In the genomic region with DNA sequence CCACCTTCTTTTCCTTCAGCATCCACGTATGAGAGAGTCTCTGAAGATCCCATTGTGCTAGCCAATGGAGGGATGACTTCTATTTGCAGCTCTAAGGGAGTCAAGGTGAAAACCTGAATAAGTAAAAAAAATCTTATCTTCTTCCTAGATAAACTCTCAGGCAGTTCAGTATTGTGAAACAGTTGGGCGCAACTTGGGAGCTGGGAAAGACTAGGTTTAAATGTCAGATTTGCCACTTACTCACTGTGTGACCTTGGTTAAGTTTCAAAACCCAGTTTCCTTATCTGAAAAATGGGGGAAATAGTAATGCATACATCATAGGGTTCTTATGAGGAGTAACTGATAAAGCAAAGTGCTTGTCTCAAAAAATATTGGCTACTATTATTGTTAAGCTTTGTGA, we compare ENCODE assay signal across 16 cellular contexts.
DNase-seq lines count a peak whose midpoint lies in the region; ATAC-seq and TF ChIP-seq lines count a peak whose summit lies in the region.
"Had no signal": no experiment of that assay in that cellular context is flagged by ENCODE, and none has a peak within 500 bp of the region (broad histone marks: within the 10 kb centered on the region; RNA-seq: fewer than 3 reads in every experiment).

No MANE protein-coding gene starts in this region.

- no peak overlapping the region for H3K23ac ChIP-seq in IMR-90 (ENCODE audit: low read depth, low read length)

- H2BK120ac ChIP-seq in IMR-90 (ENCODE audit: low read depth, low read length) = no peak overlapping the region

- H2AK9ac ChIP-seq in IMR-90 (replicated peaks; ENCODE audit: low read depth, low read length, poor library complexity) = no peak overlapping the region

- TF ChIP-seq RAD21 in IMR-90 (IDR thresholded peaks at IDR 0.05; ENCODE audit: low read length) = no peak

- BruUV-seq in IMR-90 (replicated peaks; lab: Mats Ljungman, UMichigan) = no TSS peak

- no peak overlapping the region for H2AK5ac ChIP-seq in IMR-90 (ENCODE audit: low read depth, low read length)

- H3K9me3 ChIP-seq in IMR-90 (ENCODE audit: control insufficient read depth, insufficient read depth, low read length) (no peaks in the 10 kb centered on the region), adrenal gland (replicated peaks in 1 of 3) (no peaks in the 10 kb centered on the region)
- H3K9me3 ChIP-seq: Caco-2 had no signal

- CTCF ChIA-PET in IMR-90 (lab: Yijun Ruan, JAX) = no interaction called here

- H3K27ac ChIP-seq in IMR-90 (ENCODE audit: insufficient read depth, low read length) (no peak overlapping the region), adrenal gland (no peak overlapping the region)
- H3K27ac ChIP-seq: BLaER1, C4-2B had no signal

- POLR2A ChIA-PET in IMR-90 (lab: Charles Lee; ENCODE audit: unreplicated experiment) = no interaction called here

- TF ChIP-seq POLR2A in IMR-90 (IDR thresholded peaks at IDR 0.05; ENCODE audit: low read depth, low read length) (no peak), adrenal gland (IDR thresholded peaks at IDR 0.05) (no peak)

- H3K27me3 ChIP-seq in IMR-90 (ENCODE audit: control insufficient read depth, insufficient read depth, low read length) (peaks cover 8% of the 10 kb centered on the region), adrenal gland (peaks cover 17% of the 10 kb centered on the region)
- H3K27me3 ChIP-seq: BLaER1 had no signal

- no peaks in the 10 kb centered on the region for H3K4me1 ChIP-seq in IMR-90 (ENCODE audit: control insufficient read depth, insufficient read depth, low read length)
- H3K4me1 ChIP-seq in adrenal gland (replicated peaks in 1 of 2) = peaks cover under 1 to 11% of the 10 kb centered on the region in 2 donors
- H3K4me1 ChIP-seq: Caco-2 had no signal

- no peak overlapping the region for H3K4ac ChIP-seq in IMR-90 (ENCODE audit: low read depth, low read length)

- H2BK5ac ChIP-seq in IMR-90 (ENCODE audit: low read depth, low read length, poor library complexity, severe bottlenecking) = no peak overlapping the region

- H4K91ac ChIP-seq in IMR-90 (ENCODE audit: insufficient read depth, low read depth, low read length) = no peak overlapping the region

- H3K36me3 ChIP-seq in IMR-90 (ENCODE audit: control insufficient read depth, insufficient read depth, low read length) = no peaks in the 10 kb centered on the region
- no peaks in the 10 kb centered on the region for H3K36me3 ChIP-seq in adrenal gland (replicated peaks in 1 of 2)
- H3K36me3 ChIP-seq: BLaER1 had no signal

- H4K20me1 ChIP-seq in IMR-90 (ENCODE audit: insufficient read depth, low read length) = no peaks in the 10 kb centered on the region
- H4K20me1 ChIP-seq: BLaER1 had no signal

- no peak overlapping the region for H2AFZ ChIP-seq in IMR-90 (replicated peaks; ENCODE audit: low read length, poor library complexity)
- H2AFZ ChIP-seq: GM23338 had no signal

- H3K4me3 ChIP-seq in IMR-90 (ENCODE audit: insufficient read depth, low read depth, low read length) (no peak overlapping the region), adrenal gland (no peak overlapping the region), fibroblast of the aortic adventitia (ENCODE audit: low read depth, low read length) (no peak overlapping the region)
- H3K4me3 ChIP-seq: BLaER1, GM23338 had no signal

- TF ChIP-seq CTCF in IMR-90 (conservative IDR thresholded peaks at IDR 0.05; ENCODE audit: low read depth, low read length) (no peak), adrenal gland (IDR thresholded peaks at IDR 0.05) (no peak), fibroblast of the aortic adventitia (IDR thresholded peaks at IDR 0.05; ENCODE audit: insufficient read depth, low read length) (no peak)

- no peaks in the 10 kb centered on the region for H3K79me1 ChIP-seq in IMR-90 (ENCODE audit: low read depth in 1 of 2, low read length in 2 of 2)

- no peak overlapping the region for H3K56ac ChIP-seq in IMR-90 (ENCODE audit: extremely low read depth, insufficient read depth, low read length)

- no CpG with 5 or more reads among the region's 2 CpGs for WGBS in IMR-90 (ENCODE audit: extremely low coverage in 2 of 2, insufficient read length in 1 of 2), 2 experiments
- 44 to 53% (median 49%) methylated on average over 2 of the region's 2 CpGs for whole genome bisulfite sequencing in adrenal gland, 4 donors

- DNase-seq in IMR-90 (no peak), adrenal gland (peak in 6 of 7 donors; percentile 57 to 82 (median 70)), fibroblast of the aortic adventitia (ENCODE audit: low read depth) (peak; percentile 35)
- no peak for DNase-seq in stimulated activated naive CD4-positive, alpha-beta T cell treated with Interleukin-2 at 50 U/mL for 16 hours (lab: John Stamatoyannopoulos, UW)
- DNase-seq: Caco-2; CD4-positive, CD25-positive, alpha-beta regulatory T cell; CD8-positive, alpha-beta T cell; DMS153; DND-41; H9 had no signal

- no peak overlapping the region for H2BK15ac ChIP-seq in IMR-90 (ENCODE audit: low read depth, low read length)

- H3K18ac ChIP-seq in IMR-90 (ENCODE audit: low read depth, low read length) = no peak overlapping the region

- no peak for ATAC-seq in IMR-90 (ENCODE audit: low read depth)
- no peak for ATAC-seq in esophagus mucosa
- no peak for ATAC-seq in HG03280 (IDR thresholded peaks at IDR 0.05; ENCODE audit: unreplicated experiment)
- ATAC-seq: CD8-positive, alpha-beta T cell; GM23338; HCT116 had no signal

- H3K9ac ChIP-seq in IMR-90 (ENCODE audit: low read depth, low read length) = no peak overlapping the region
- H3K9ac ChIP-seq: BLaER1 had no signal

- no peak overlapping the region for H4K5ac ChIP-seq in IMR-90 (ENCODE audit: low read depth, low read length)

- in situ Hi-C loops in IMR-90 (cut with MboI; ENCODE audit: low sequenced_read_pairs) = loop anchor here (5.0 to 25.0 kb wide), 3 partner anchors 631 to 1406 kb away; no protein-coding TSS in a partner anchor

- no peak overlapping the region for H4K8ac ChIP-seq in IMR-90 (ENCODE audit: low read depth in 2 of 2, low read length in 2 of 2)

- H3K9me1 ChIP-seq in IMR-90 (ENCODE audit: insufficient read depth, low read length) = no peaks in the 10 kb centered on the region

- no peak overlapping the region for H3K4me2 ChIP-seq in IMR-90 (ENCODE audit: low read depth, low read length)
- H3K4me2 ChIP-seq: BLaER1, GM23338 had no signal

- dilution Hi-C loops in IMR-90 (cut with HindIII; ENCODE audit: low sequenced_read_pairs, unreplicated experiment) = no loop called here

- H2BK20ac ChIP-seq in IMR-90 (ENCODE audit: low read depth, low read length) = no peak overlapping the region

- no peak overlapping the region for H3K14ac ChIP-seq in IMR-90 (replicated peaks; ENCODE audit: low read depth, low read length)

- intact Hi-C loops in IMR-90 (cut with micrococcal nuclease) (no loop called here), adrenal gland (cut with DNase I) (no loop called here)

TF ChIP-seq in IMR-90, 13 proteins besides CTCF, POLR2A, EP300 and RAD21:
- TF ChIP-seq CEBPB (IDR thresholded peaks at IDR 0.05; ENCODE audit: low read depth, low read length) = peak; percentile 48
- no peak for TF ChIP-seq BHLHE40 (IDR thresholded peaks at IDR 0.05; ENCODE audit: low read depth, low read length)

Comparison
In these comparisons a context has a peak if more than half of its experiments do, and no peak if none do; other contexts are left out.
1. DNase-seq: peak in adrenal gland (6 of 7) and fibroblast of the aortic adventitia (single experiment); none in IMR-90 (single experiment) and stimulated activated naive CD4-positive, alpha-beta T cell treated with Interleukin-2 at 50 U/mL for 16 hours (single experiment).